Comparison of ENCODE assay signal across 8 cellular contexts in the genomic region with DNA sequence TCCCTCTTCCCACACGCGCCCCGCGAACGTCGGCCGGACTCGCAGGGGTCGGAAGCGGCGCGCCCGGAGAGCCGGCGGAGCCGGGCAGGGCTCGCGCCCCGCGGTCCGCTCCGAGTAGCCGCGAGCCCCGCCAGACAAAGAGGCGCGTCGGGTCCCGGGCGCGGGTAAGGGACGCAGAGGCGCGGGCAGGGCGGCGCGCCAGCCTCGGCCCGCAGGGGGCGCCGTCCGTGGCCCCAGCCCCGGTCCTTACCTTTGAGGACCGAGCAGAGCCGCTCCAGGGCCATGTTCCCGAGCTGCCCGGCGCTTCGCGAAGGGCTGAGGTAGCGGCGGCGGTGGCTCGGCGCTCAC. TPM values are rescaled to one million over a fixed set of nuclear protein-coding genes. Genes with fewer than 3 reads are reported as not detected.
DNase-seq lines count a peak whose midpoint lies in the region; ATAC-seq and TF ChIP-seq lines count a peak whose summit lies in the region.

No MANE protein-coding gene starts in this region.

- ATAC-seq in GM21529 (IDR thresholded peaks at IDR 0.05; ENCODE audit: unreplicated experiment), result peak; percentile 63
- ATAC-seq in upper lobe of left lung (ENCODE audit: low FRiP score in 2 of 2), result peak in 1 of 2 donors; percentile 81

- H3K27ac Mint-ChIP-seq in activated T-helper 1 cell treated with anti-CD3 and anti-CD28 coated beads, Interleukin-12 subunit alpha, Interleukin-12 subunit beta, Interleukin-2, Interleukin-4 antibody, amounts not matched to agents 30 ng/mL and 10 ng/mL and 1 ng/mL, durations not matched to agents 14 hours and 24 hours and 36 hours, result no peak overlapping the region

- DNase-seq in Daoy (ENCODE audit: low read depth), result peak; percentile 81
- DNase-seq in RKO (ENCODE audit: low spot score), result peak; percentile 82
- peak; percentile 60 for DNase-seq in activated T-helper 1 cell treated with anti-CD3 and anti-CD28 coated beads, Interleukin-12 subunit alpha, Interleukin-12 subunit beta, Interleukin-2, Interleukin-4 antibody, amounts not matched to agents 30 ng/mL and 10 ng/mL and 1 ng/mL, durations not matched to agents 14 hours and 24 hours and 36 hours (ENCODE audit: low spot score)
- DNase-seq in foreskin fibroblast, result peak; percentile 60 to 89
- DNase-seq in occipital lobe (lab: John Stamatoyannopoulos, UW), result peak; percentile 30
- DNase-seq in upper lobe of left lung, result peak; percentile 51 to 94

- TF ChIP-seq CTCF in foreskin fibroblast (IDR thresholded peaks at IDR 0.05; ENCODE audit: low read depth, low read length) (peak; percentile 33), upper lobe of left lung (IDR thresholded peaks at IDR 0.05) (peak; percentile 61 to 83 (median 72))

- H3K4me1 ChIP-seq in HUES48 (ENCODE audit: control insufficient read depth, insufficient read depth, low read length) (peaks cover 37% of the 10 kb centered on the region), upper lobe of left lung (peaks cover 0 to 33% (median 20%) of the 10 kb centered on the region in 4 donors)

- TF ChIP-seq EP300 in upper lobe of left lung (IDR thresholded peaks at IDR 0.05), result no peak

- intact Hi-C loops in activated T-helper 1 cell treated with anti-CD3 and anti-CD28 coated beads, Interleukin-12 subunit alpha, Interleukin-12 subunit beta, Interleukin-2, Interleukin-4 antibody, amounts not matched to agents 30 ng/mL and 10 ng/mL and 1 ng/mL, durations not matched to agents 14 hours and 24 hours and 36 hours (cut with micrococcal nuclease), result loop anchor here (1.0 to 10.0 kb wide), 10 partner anchors 29 to 1469 kb away; partner anchors contain the start of genes C16orf87, N4BP1, ORC6 and VPS35

- H3K9me3 ChIP-seq in HUES48 (ENCODE audit: control insufficient read depth, insufficient read depth, low read length) (no peaks in the 10 kb centered on the region), upper lobe of left lung (no peaks in the 10 kb centered on the region)

- no peak overlapping the region for H3K4me3 Mint-ChIP-seq in activated T-helper 1 cell treated with anti-CD3 and anti-CD28 coated beads, Interleukin-12 subunit alpha, Interleukin-12 subunit beta, Interleukin-2, Interleukin-4 antibody, amounts not matched to agents 30 ng/mL and 10 ng/mL and 1 ng/mL, durations not matched to agents 14 hours and 24 hours and 36 hours

- peak overlapping the region; percentile 65 for H3K9ac ChIP-seq in HUES48 (ENCODE audit: low read depth, low read length)

- no peak for TF ChIP-seq POLR2A in upper lobe of left lung (IDR thresholded peaks at IDR 0.05)

- H3K4me3 ChIP-seq in HUES48 (ENCODE audit: low read depth, low read length) (peak overlapping the region; percentile 79), foreskin fibroblast (ENCODE audit: low read depth in 1 of 2, low read length in 2 of 2) (peak overlapping the region; percentile 62 to 71), upper lobe of left lung (peak overlapping the region; percentile 12 to 70 (median 66))

- peaks cover 9% of the 10 kb centered on the region for H3K36me3 Mint-ChIP-seq in activated T-helper 1 cell treated with anti-CD3 and anti-CD28 coated beads, Interleukin-12 subunit alpha, Interleukin-12 subunit beta, Interleukin-2, Interleukin-4 antibody, amounts not matched to agents 30 ng/mL and 10 ng/mL and 1 ng/mL, durations not matched to agents 14 hours and 24 hours and 36 hours (ENCODE audit: low read depth)

- peaks cover 37% of the 10 kb centered on the region for H3K4me1 Mint-ChIP-seq in activated T-helper 1 cell treated with anti-CD3 and anti-CD28 coated beads, Interleukin-12 subunit alpha, Interleukin-12 subunit beta, Interleukin-2, Interleukin-4 antibody, amounts not matched to agents 30 ng/mL and 10 ng/mL and 1 ng/mL, durations not matched to agents 14 hours and 24 hours and 36 hours (ENCODE audit: low read depth)

- H3K9me3 Mint-ChIP-seq in activated T-helper 1 cell treated with anti-CD3 and anti-CD28 coated beads, Interleukin-12 subunit alpha, Interleukin-12 subunit beta, Interleukin-2, Interleukin-4 antibody, amounts not matched to agents 30 ng/mL and 10 ng/mL and 1 ng/mL, durations not matched to agents 14 hours and 24 hours and 36 hours, result no peaks in the 10 kb centered on the region

- no peaks in the 10 kb centered on the region for H3K36me3 ChIP-seq in HUES48 (ENCODE audit: control insufficient read depth, insufficient read depth, low read length)
- H3K36me3 ChIP-seq in upper lobe of left lung, result no peaks in the 10 kb centered on the region

- WGBS in upper lobe of left lung, 2 donors, result 13% methylated on average over 11 of the region's 55 CpGs; no CpG with 5 or more reads in 1 of the 2 donors

- H3K27ac ChIP-seq in HUES48 (ENCODE audit: low read depth, low read length), result peak overlapping the region; percentile 38
- H3K27ac ChIP-seq in upper lobe of left lung, result peak overlapping the region; percentile 59 to 80 (median 66)

- H3K27me3 ChIP-seq in HUES48 (ENCODE audit: control insufficient read depth, insufficient read depth, low read length), result peaks cover 32% of the 10 kb centered on the region
- H3K27me3 ChIP-seq in upper lobe of left lung, result peaks cover 0 to 7% (median 0%) of the 10 kb centered on the region in 4 donors

- peaks cover 16% of the 10 kb centered on the region for H3K27me3 Mint-ChIP-seq in activated T-helper 1 cell treated with anti-CD3 and anti-CD28 coated beads, Interleukin-12 subunit alpha, Interleukin-12 subunit beta, Interleukin-2, Interleukin-4 antibody, amounts not matched to agents 30 ng/mL and 10 ng/mL and 1 ng/mL, durations not matched to agents 14 hours and 24 hours and 36 hours (ENCODE audit: insufficient read depth)

RNA-seq across cellular contexts. Expression of gene NETO2, which starts 0.4 kb away (rescaled TPM):
- total RNA-seq in Daoy (2014; rRNA removed; shearing (Covaris generic)), result 33.8 and 54.7 TPM in 2 replicates
- 28.0 and 29.8 TPM in 2 replicates for total RNA-seq in activated T-helper 1 cell treated with anti-CD3 and anti-CD28 coated beads, Interleukin-12 subunit alpha, Interleukin-12 subunit beta, Interleukin-2, Interleukin-4 antibody, amounts not matched to agents 30 ng/mL and 10 ng/mL and 1 ng/mL, durations not matched to agents 14 hours and 24 hours and 36 hours
- total RNA-seq in occipital lobe (154 TPM), upper lobe of left lung (10 to 100 TPM in 2 of 6 donors, 1 to 10 TPM in 4; 1.0 to 13.7 (median 7.2) TPM)

Comparison
In these comparisons a context has a peak if more than half of its experiments do, and no peak if none do; other contexts are left out.
1. DNase-seq: peak in every context shown above with its lines; median percentile 82 in RKO; 81 in Daoy; 74 in foreskin fibroblast; 72 in upper lobe of left lung; 60 in activated T-helper 1 cell treated with anti-CD3 and anti-CD28 coated beads, Interleukin-12 subunit alpha, Interleukin-12 subunit beta, Interleukin-2, Interleukin-4 antibody, amounts not matched to agents 30 ng/mL and 10 ng/mL and 1 ng/mL, durations not matched to agents 14 hours and 24 hours and 36 hours; 30 in occipital lobe.